10 cellular contexts compared by ENCODE assay signal in the genomic region with DNA sequence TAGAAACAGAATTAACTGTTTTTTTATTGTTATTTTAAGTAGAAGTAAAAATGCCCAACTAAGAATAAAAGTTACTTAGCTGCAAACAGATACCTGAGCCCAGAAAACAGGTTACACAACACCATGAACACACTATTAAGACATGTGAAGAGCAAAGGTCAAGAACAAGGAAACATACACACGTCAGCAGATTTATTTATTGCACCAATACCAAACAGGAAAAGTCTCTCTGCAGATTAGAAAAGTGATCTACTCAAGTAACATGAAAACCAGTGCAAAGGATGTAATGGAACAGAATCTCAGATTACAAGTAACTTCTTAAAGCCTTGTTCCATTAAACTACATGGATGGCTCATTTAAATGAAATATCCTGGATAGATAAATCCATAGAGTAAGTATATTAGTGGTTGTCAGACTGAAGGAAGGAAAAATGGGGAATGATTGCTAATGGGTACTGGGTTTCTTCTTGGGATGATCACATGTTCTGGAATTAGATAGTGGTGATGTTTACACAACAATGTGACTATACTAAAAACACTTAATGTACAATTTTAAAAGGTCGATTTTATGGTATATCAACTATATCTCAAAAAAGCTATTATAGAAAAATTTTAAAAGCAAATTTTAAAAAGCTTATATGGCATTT. TPM values are rescaled to one million over a fixed set of nuclear protein-coding genes. Genes with fewer than 3 reads are reported as not detected.
DNase-seq lines count a peak whose midpoint lies in the region; ATAC-seq and TF ChIP-seq lines count a peak whose summit lies in the region.
"Had no signal": no experiment of that assay in that cellular context is flagged by ENCODE, and none has a peak within 500 bp of the region (broad histone marks: within the 10 kb centered on the region; RNA-seq: fewer than 3 reads in every experiment).

No MANE protein-coding gene starts in this region.

- no peak for TF ChIP-seq EP300 in stomach (IDR thresholded peaks at IDR 0.05)

- H3K4me1 ChIP-seq in adipocyte (ENCODE audit: control insufficient read depth, insufficient read depth, low read length), result peaks cover 22% of the 10 kb centered on the region
- peaks cover 18 to 58% (median 34%) of the 10 kb centered on the region in 4 donors for H3K4me1 ChIP-seq in stomach

- WGBS in stomach, 5 donors, result 41 to 50% (median 44%) methylated on average over 2 of the region's 2 CpGs

- H3K4me1 Mint-ChIP-seq in activated CD8-positive, alpha-beta T cell treated with anti-CD3 and anti-CD28 coated beads for 36 hours (ENCODE audit: low read depth), result peaks cover 27% of the 10 kb centered on the region
- peaks cover 17% of the 10 kb centered on the region for H3K4me1 Mint-ChIP-seq in activated CD8-positive, alpha-beta T cell treated with anti-CD3 and anti-CD28 coated beads, Interleukin-2, amount 10 ng/mL, durations not matched to agents 7 days and 5 days (ENCODE audit: low read depth)

- H3K9me3 ChIP-seq in adipocyte (ENCODE audit: control insufficient read depth, low read length), result no peaks in the 10 kb centered on the region
- no peaks in the 10 kb centered on the region for H3K9me3 ChIP-seq in stomach

- POLR2A ChIA-PET in activated CD8-positive, alpha-beta T cell treated with anti-CD3 and anti-CD28 coated beads for 36 hours (lab: Charles Lee), result no interaction called here
- POLR2A ChIA-PET in activated CD8-positive, alpha-beta T cell treated with anti-CD3 and anti-CD28 coated beads, Interleukin-2, amount 10 ng/mL, durations not matched to agents 7 days and 5 days (lab: Charles Lee), result interaction anchor here (0.7 kb wide), 1 partner anchor 165 kb away, joined by 4 read pairs; no protein-coding TSS in a partner anchor

- H3K36me3 Mint-ChIP-seq in activated CD8-positive, alpha-beta T cell treated with anti-CD3 and anti-CD28 coated beads for 36 hours (ENCODE audit: low read depth), result peaks cover 9% of the 10 kb centered on the region
- peaks cover 23% of the 10 kb centered on the region for H3K36me3 Mint-ChIP-seq in activated CD8-positive, alpha-beta T cell treated with anti-CD3 and anti-CD28 coated beads, Interleukin-2, amount 10 ng/mL, durations not matched to agents 7 days and 5 days (ENCODE audit: low read depth)

- H3K27ac Mint-ChIP-seq in activated CD8-positive, alpha-beta T cell treated with anti-CD3 and anti-CD28 coated beads for 36 hours, result peak overlapping the region; percentile 4
- H3K27ac Mint-ChIP-seq in activated CD8-positive, alpha-beta T cell treated with anti-CD3 and anti-CD28 coated beads, Interleukin-2, amount 10 ng/mL, durations not matched to agents 7 days and 5 days, result no peak overlapping the region

- DNase-seq in activated CD8-positive, alpha-beta T cell treated with anti-CD3 and anti-CD28 coated beads for 36 hours, result no peak
- no peak for DNase-seq in activated CD8-positive, alpha-beta T cell treated with anti-CD3 and anti-CD28 coated beads, Interleukin-2, amount 10 ng/mL, durations not matched to agents 7 days and 5 days
- peak; percentile 18 for DNase-seq in adipocyte (ENCODE audit: low read depth)
- DNase-seq in iris pigment epithelial cell (ENCODE audit: low read depth), result peak; percentile 96
- DNase-seq in stomach, result no peak
- DNase-seq in SHP77 treated with DMSO at 0.1 percent for 48 hours (lab: John Stamatoyannopoulos, UW), result no peak
- DNase-seq in stimulated activated CD8-positive, alpha-beta memory T cell treated with anti-CD3 and anti-CD28 coated beads, Interleukin-4, amount 100 ng/mL, for 48 hours, result no peak
- DNase-seq: GOT3 had no signal

- CTCF ChIA-PET in activated CD8-positive, alpha-beta T cell treated with anti-CD3 and anti-CD28 coated beads for 36 hours (lab: Charles Lee), result interaction anchor here (1.7 kb wide), 1 partner anchor 215 kb away, joined by 4 read pairs; a partner anchor contains a TSS
- CTCF ChIA-PET in activated CD8-positive, alpha-beta T cell treated with anti-CD3 and anti-CD28 coated beads, Interleukin-2, amount 10 ng/mL, durations not matched to agents 7 days and 5 days (lab: Charles Lee), result interaction anchor here (0.8 kb wide), 1 partner anchor 48 kb away, joined by 3 read pairs; no protein-coding TSS in a partner anchor

- H3K4me3 Mint-ChIP-seq in activated CD8-positive, alpha-beta T cell treated with anti-CD3 and anti-CD28 coated beads for 36 hours, result no peak overlapping the region
- no peak overlapping the region for H3K4me3 Mint-ChIP-seq in activated CD8-positive, alpha-beta T cell treated with anti-CD3 and anti-CD28 coated beads, Interleukin-2, amount 10 ng/mL, durations not matched to agents 7 days and 5 days

- H3K9ac ChIP-seq in adipocyte (ENCODE audit: low read length), result peak overlapping the region; percentile 14

- no peaks in the 10 kb centered on the region for H3K9me3 Mint-ChIP-seq in activated CD8-positive, alpha-beta T cell treated with anti-CD3 and anti-CD28 coated beads for 36 hours
- H3K9me3 Mint-ChIP-seq in activated CD8-positive, alpha-beta T cell treated with anti-CD3 and anti-CD28 coated beads, Interleukin-2, amount 10 ng/mL, durations not matched to agents 7 days and 5 days (ENCODE audit: insufficient read depth), result no peaks in the 10 kb centered on the region

- ATAC-seq in activated CD8-positive, alpha-beta T cell treated with anti-CD3 and anti-CD28 coated beads for 36 hours, result no peak
- ATAC-seq in activated CD8-positive, alpha-beta T cell treated with anti-CD3 and anti-CD28 coated beads, Interleukin-2, amount 10 ng/mL, durations not matched to agents 7 days and 5 days, result no peak
- ATAC-seq in HG03378 (IDR thresholded peaks at IDR 0.05; ENCODE audit: unreplicated experiment), result no peak

- intact Hi-C loops in activated CD8-positive, alpha-beta T cell treated with anti-CD3 and anti-CD28 coated beads for 36 hours (cut with micrococcal nuclease), result no loop called here
- intact Hi-C loops in stomach (cut with DNase I; ENCODE audit: low total_unique reads), result no loop called here

- no peaks in the 10 kb centered on the region for H3K27me3 Mint-ChIP-seq in activated CD8-positive, alpha-beta T cell treated with anti-CD3 and anti-CD28 coated beads for 36 hours
- H3K27me3 Mint-ChIP-seq in activated CD8-positive, alpha-beta T cell treated with anti-CD3 and anti-CD28 coated beads, Interleukin-2, amount 10 ng/mL, durations not matched to agents 7 days and 5 days (ENCODE audit: low read depth), result no peaks in the 10 kb centered on the region

- H3K36me3 ChIP-seq in adipocyte (ENCODE audit: control insufficient read depth, insufficient read depth, low read length, severe bottlenecking) (peaks cover 19% of the 10 kb centered on the region), stomach (peaks cover 0 to 39% (median 23%) of the 10 kb centered on the region in 4 donors)

- no peak for TF ChIP-seq CTCF in activated CD8-positive, alpha-beta T cell treated with anti-CD3 and anti-CD28 coated beads for 36 hours (IDR thresholded peaks at IDR 0.05)
- TF ChIP-seq CTCF in stomach (IDR thresholded peaks at IDR 0.05), result no peak

- no peak overlapping the region for H3K4me3 ChIP-seq in adipocyte (ENCODE audit: low read length)
- no peak overlapping the region for H3K4me3 ChIP-seq in stomach

- no peaks in the 10 kb centered on the region for H3K27me3 ChIP-seq in adipocyte (replicated peaks; ENCODE audit: control insufficient read depth, insufficient read depth, low read length)
- H3K27me3 ChIP-seq in stomach, result no peaks in the 10 kb centered on the region

- TF ChIP-seq POLR2A in stomach (IDR thresholded peaks at IDR 0.05), result no peak

- peak overlapping the region in 4 of 5 donors; percentile 34 to 63 (median 56) for H3K27ac ChIP-seq in stomach
- H3K27ac ChIP-seq: HL-60 had no signal

RNA-seq across cellular contexts. Expression of a gene that starts 6.1 kb away (rescaled TPM):
- 10 to 100 TPM; 49.7 to 55.4 TPM for total RNA-seq in activated CD8-positive, alpha-beta T cell treated with anti-CD3 and anti-CD28 coated beads for 36 hours
- total RNA-seq in activated CD8-positive, alpha-beta T cell treated with anti-CD3 and anti-CD28 coated beads, Interleukin-2, amount 10 ng/mL, durations not matched to agents 7 days and 5 days, result 10 to 100 TPM; 51.2 to 56.4 TPM
- 10 to 100 TPM in 4 of 5 donors, 1 to 10 TPM in 1; 9.0 to 81.9 (median 47.2) TPM for total RNA-seq in stomach
- polyA plus RNA-seq in stomach, result 10 to 100 TPM; 24.7 to 52.5 (median 25.4) TPM

RNA-seq across cellular contexts. Expression of a gene that starts 22.1 kb away (rescaled TPM):
- 10 to 100 TPM; 29.3 to 30.5 TPM for total RNA-seq in activated CD8-positive, alpha-beta T cell treated with anti-CD3 and anti-CD28 coated beads for 36 hours
- 10 to 100 TPM; 20.8 to 22.6 TPM for total RNA-seq in activated CD8-positive, alpha-beta T cell treated with anti-CD3 and anti-CD28 coated beads, Interleukin-2, amount 10 ng/mL, durations not matched to agents 7 days and 5 days
- total RNA-seq in stomach, result 10 to 100 TPM in 4 of 5 donors, 1 to 10 TPM in 1; 3.2 to 72.4 (median 39.3) TPM
- polyA plus RNA-seq in stomach, result 1 to 10 TPM; 2.8 to 8.9 (median 8.3) TPM

Comparison
In these comparisons a context has a peak if more than half of its experiments do, and no peak if none do; other contexts are left out.
1. DNase-seq: peak in adipocyte (single experiment) and iris pigment epithelial cell (single experiment); none in activated CD8-positive, alpha-beta T cell treated with anti-CD3 and anti-CD28 coated beads for 36 hours (single experiment), activated CD8-positive, alpha-beta T cell treated with anti-CD3 and anti-CD28 coated beads, Interleukin-2, amount 10 ng/mL, durations not matched to agents 7 days and 5 days (single experiment), stomach (single experiment), SHP77 treated with DMSO at 0.1 percent for 48 hours (single experiment) and stimulated activated CD8-positive, alpha-beta memory T cell treated with anti-CD3 and anti-CD28 coated beads, Interleukin-4, amount 100 ng/mL, for 48 hours (single experiment).